In the genomic region with DNA sequence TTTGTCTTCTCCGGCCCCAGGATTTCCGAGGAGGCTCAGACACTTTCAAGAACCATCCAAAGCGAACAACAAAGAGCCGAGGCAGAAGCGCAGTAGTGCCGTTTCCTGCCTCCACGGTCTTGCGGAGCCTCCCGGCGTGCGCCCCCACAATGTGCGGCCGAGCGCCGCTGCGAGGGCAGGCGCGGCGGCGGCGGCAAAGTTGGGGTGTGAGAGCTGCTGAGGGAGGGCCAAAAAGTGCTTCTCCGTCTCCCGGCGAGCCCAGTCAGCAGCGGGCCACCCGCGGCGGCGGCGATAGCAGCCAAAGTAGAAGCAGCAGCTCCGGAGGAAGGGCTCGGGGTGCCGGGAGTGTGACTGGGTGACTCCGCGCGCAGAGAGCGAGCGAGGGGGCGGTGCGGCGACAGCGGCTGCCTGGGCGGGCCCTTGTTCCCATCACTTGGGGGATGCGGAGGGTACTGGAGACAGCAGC, we compare ENCODE assay signal across 8 cellular contexts.
A peak's percentile ranks its signal among the peaks of the same experiment; 100 is the strongest.
DNase-seq lines count a peak whose midpoint lies in the region; ATAC-seq and TF ChIP-seq lines count a peak whose summit lies in the region.

No MANE protein-coding gene starts in this region.

- H3K4me3 Mint-ChIP-seq in memory B cell: no peak overlapping the region

- no peak overlapping the region for H3K27ac Mint-ChIP-seq in memory B cell

- H3K9me3 Mint-ChIP-seq in memory B cell: peaks cover 3% of the 10 kb centered on the region

- ATAC-seq in HG02610 (IDR thresholded peaks at IDR 0.05; ENCODE audit: unreplicated experiment): peak; percentile 36
- ATAC-seq in memory B cell (ENCODE audit: low read depth): peak; percentile 38

- no peaks in the 10 kb centered on the region for H3K4me1 Mint-ChIP-seq in memory B cell

- H3K27ac ChIP-seq in SJCRH30: peak overlapping the region; percentile 98
- peak overlapping the region; percentile 88 to 90 for H3K27ac ChIP-seq in tibial artery

- H3K27me3 ChIP-seq in SJCRH30: no peaks in the 10 kb centered on the region
- no peaks in the 10 kb centered on the region for H3K27me3 ChIP-seq in tibial artery

- H3K4me3 ChIP-seq in SJCRH30 (peak overlapping the region; percentile 82), epithelial cell of esophagus (ENCODE audit: low read length) (peak overlapping the region; percentile 80), tibial artery (peak overlapping the region; percentile 95 to 97)

- no peaks in the 10 kb centered on the region for H3K36me3 ChIP-seq in SJCRH30
- no peaks in the 10 kb centered on the region for H3K36me3 ChIP-seq in tibial artery

- no peaks in the 10 kb centered on the region; the same call in 1 of the 2 replicates for H3K4me1 ChIP-seq in SJCRH30
- H3K4me1 ChIP-seq in tibial artery: peaks cover 0 to 35% (median 8%) of the 10 kb centered on the region in 4 donors

- H3K36me3 Mint-ChIP-seq in memory B cell: no peaks in the 10 kb centered on the region

- TF ChIP-seq CTCF in epithelial cell of esophagus (IDR thresholded peaks at IDR 0.05; ENCODE audit: insufficient read depth, low read depth, low read length, missing control alignments) (no peak), tibial artery (IDR thresholded peaks at IDR 0.05) (no peak)

- intact Hi-C loops in tibial artery (cut with DNase I; ENCODE audit: low total_unique reads): no loop called here

- DNase-seq in ELR (ENCODE audit: low read depth): peak; percentile 72
- DNase-seq in SJCRH30: peak; percentile 66 to 71
- DNase-seq in epithelial cell of esophagus (ENCODE audit: low read depth): peak; percentile 79
- DNase-seq in memory B cell (ENCODE audit: low spot score in 2 of 2): no peak
- DNase-seq in tibial artery: peak; percentile 59 to 79
- no peak for DNase-seq in activated CD4-positive, CD25-positive, alpha-beta regulatory T cell (lab: John Stamatoyannopoulos, UW)
- DNase-seq in NK-92 treated with Interleukin-12 subunit alpha and Interleukin-12 subunit beta, amount 100 ng/mL, for 24 hours (lab: John Stamatoyannopoulos, UW): no peak

- no peaks in the 10 kb centered on the region for H3K9me3 ChIP-seq in SJCRH30 (replicated peaks)
- H3K9me3 ChIP-seq in tibial artery: no peaks in the 10 kb centered on the region

- peaks cover 2% of the 10 kb centered on the region for H3K27me3 Mint-ChIP-seq in memory B cell

Comparison
In these comparisons a context has a peak if more than half of its experiments do, and no peak if none do; other contexts are left out.
1. DNase-seq: peak in ELR (single experiment), SJCRH30 (2 of 2), epithelial cell of esophagus (single experiment) and tibial artery (2 of 2); none in memory B cell (0 of 2), activated CD4-positive, CD25-positive, alpha-beta regulatory T cell (0 of 4) and NK-92 treated with Interleukin-12 subunit alpha and Interleukin-12 subunit beta, amount 100 ng/mL, for 24 hours (single experiment).
2. Peak in every context shown above with its lines, with median percentiles within 50 percentile points of each other: H3K4me3 ChIP-seq.